Comparison of ENCODE assay signal across 1 cellular context in genomic region chr11:125925247-125925740, GRCh38.
TF ChIP-seq lines count a peak whose summit lies in the region.

No MANE protein-coding gene starts in this region.

TF ChIP-seq in HepG2, 621 proteins besides CTCF, POLR2A, EP300 and RAD21 (continued from another document and continues in another):
- TF ChIP-seq, protein P1, sequence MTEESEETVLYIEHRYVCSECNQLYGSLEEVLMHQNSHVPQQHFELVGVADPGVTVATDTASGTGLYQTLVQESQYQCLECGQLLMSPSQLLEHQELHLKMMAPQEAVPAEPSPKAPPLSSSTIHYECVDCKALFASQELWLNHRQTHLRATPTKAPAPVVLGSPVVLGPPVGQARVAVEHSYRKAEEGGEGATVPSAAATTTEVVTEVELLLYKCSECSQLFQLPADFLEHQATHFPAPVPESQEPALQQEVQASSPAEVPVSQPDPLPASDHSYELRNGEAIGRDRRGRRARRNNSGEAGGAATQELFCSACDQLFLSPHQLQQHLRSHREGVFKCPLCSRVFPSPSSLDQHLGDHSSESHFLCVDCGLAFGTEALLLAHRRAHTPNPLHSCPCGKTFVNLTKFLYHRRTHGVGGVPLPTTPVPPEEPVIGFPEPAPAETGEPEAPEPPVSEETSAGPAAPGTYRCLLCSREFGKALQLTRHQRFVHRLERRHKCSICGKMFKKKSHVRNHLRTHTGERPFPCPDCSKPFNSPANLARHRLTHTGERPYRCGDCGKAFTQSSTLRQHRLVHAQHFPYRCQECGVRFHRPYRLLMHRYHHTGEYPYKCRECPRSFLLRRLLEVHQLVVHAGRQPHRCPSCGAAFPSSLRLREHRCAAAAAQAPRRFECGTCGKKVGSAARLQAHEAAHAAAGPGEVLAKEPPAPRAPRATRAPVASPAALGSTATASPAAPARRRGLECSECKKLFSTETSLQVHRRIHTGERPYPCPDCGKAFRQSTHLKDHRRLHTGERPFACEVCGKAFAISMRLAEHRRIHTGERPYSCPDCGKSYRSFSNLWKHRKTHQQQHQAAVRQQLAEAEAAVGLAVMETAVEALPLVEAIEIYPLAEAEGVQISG (CRISPR knock-in tag; IDR thresholded peaks at IDR 0.05) = peak; percentile 36; the same call in 1 of the 2 replicates
- no peak for TF ChIP-seq PRDM15 (CRISPR knock-in tag; IDR thresholded peaks at IDR 0.05)
- TF ChIP-seq CHD4 (IDR thresholded peaks at IDR 0.05; ENCODE audit: borderline replicate concordance, low read length) = no peak
- peak; percentile 56; the same call in 1 of the 2 replicates for TF ChIP-seq GFI1 (CRISPR knock-in tag; IDR thresholded peaks at IDR 0.05; ENCODE audit: borderline replicate concordance)
- TF ChIP-seq CBFB (CRISPR knock-in tag; IDR thresholded peaks at IDR 0.05) = no peak
- TF ChIP-seq SIX4 (CRISPR knock-in tag; IDR thresholded peaks at IDR 0.05) = no peak
- TF ChIP-seq, protein P2, sequence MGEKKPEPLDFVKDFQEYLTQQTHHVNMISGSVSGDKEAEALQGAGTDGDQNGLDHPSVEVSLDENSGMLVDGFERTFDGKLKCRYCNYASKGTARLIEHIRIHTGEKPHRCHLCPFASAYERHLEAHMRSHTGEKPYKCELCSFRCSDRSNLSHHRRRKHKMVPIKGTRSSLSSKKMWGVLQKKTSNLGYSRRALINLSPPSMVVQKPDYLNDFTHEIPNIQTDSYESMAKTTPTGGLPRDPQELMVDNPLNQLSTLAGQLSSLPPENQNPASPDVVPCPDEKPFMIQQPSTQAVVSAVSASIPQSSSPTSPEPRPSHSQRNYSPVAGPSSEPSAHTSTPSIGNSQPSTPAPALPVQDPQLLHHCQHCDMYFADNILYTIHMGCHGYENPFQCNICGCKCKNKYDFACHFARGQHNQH (CRISPR knock-in tag; IDR thresholded peaks at IDR 0.05) = 0 out of 2 replicates have a peak, but pooled peaks have one; percentile 35
- TF ChIP-seq, protein P3, sequence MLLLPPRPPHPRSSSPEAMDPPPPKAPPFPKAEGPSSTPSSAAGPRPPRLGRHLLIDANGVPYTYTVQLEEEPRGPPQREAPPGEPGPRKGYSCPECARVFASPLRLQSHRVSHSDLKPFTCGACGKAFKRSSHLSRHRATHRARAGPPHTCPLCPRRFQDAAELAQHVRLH (CRISPR knock-in tag; IDR thresholded peaks at IDR 0.05; ENCODE audit: borderline replicate concordance, low read depth) = peak; percentile 44; the same call in 1 of the 2 replicates
- peak; percentile 82 for TF ChIP-seq SALL1 (CRISPR knock-in tag; IDR thresholded peaks at IDR 0.05)
- TF ChIP-seq MEIS2 (CRISPR knock-in tag; IDR thresholded peaks at IDR 0.05) = peak; percentile 72
- TF ChIP-seq ZNF121 (CRISPR knock-in tag; IDR thresholded peaks at IDR 0.05) = no peak
- TF ChIP-seq, protein P4, sequence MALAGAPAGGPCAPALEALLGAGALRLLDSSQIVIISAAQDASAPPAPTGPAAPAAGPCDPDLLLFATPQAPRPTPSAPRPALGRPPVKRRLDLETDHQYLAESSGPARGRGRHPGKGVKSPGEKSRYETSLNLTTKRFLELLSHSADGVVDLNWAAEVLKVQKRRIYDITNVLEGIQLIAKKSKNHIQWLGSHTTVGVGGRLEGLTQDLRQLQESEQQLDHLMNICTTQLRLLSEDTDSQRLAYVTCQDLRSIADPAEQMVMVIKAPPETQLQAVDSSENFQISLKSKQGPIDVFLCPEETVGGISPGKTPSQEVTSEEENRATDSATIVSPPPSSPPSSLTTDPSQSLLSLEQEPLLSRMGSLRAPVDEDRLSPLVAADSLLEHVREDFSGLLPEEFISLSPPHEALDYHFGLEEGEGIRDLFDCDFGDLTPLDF (CRISPR knock-in tag; IDR thresholded peaks at IDR 0.05) = no peak
- TF ChIP-seq JUND (CRISPR knock-in tag; IDR thresholded peaks at IDR 0.05) = 0 out of 2 replicates have a peak, but pooled peaks have one; percentile 37
- no peak for TF ChIP-seq FOXM1 (CRISPR knock-in tag; IDR thresholded peaks at IDR 0.05)
- no peak for TF ChIP-seq CHCHD3 (CRISPR knock-in tag; IDR thresholded peaks at IDR 0.05)
- TF ChIP-seq GABPA (IDR thresholded peaks at IDR 0.05; ENCODE audit: low read depth, low read length) = no peak
- TF ChIP-seq GABPA (CRISPR knock-in tag; IDR thresholded peaks at IDR 0.05; ENCODE audit: low read depth) = peak; percentile 15; the same call in 1 of the 2 replicates
- 0 out of 2 replicates have a peak, but pooled peaks have one; percentile 40 for TF ChIP-seq ZNF280D (CRISPR knock-in tag; IDR thresholded peaks at IDR 0.05)
- TF ChIP-seq MAFG (CRISPR knock-in tag; IDR thresholded peaks at IDR 0.05) = no peak
- no peak for TF ChIP-seq MAZ (IDR thresholded peaks at IDR 0.05; ENCODE audit: borderline replicate concordance, low read depth, low read length)
- 0 out of 2 replicates have a peak, but pooled peaks have one; percentile 52 for TF ChIP-seq MAZ (CRISPR knock-in tag; IDR thresholded peaks at IDR 0.05; ENCODE audit: low read depth)
- no peak for TF ChIP-seq TAF1 (CRISPR knock-in tag; IDR thresholded peaks at IDR 0.05)
- TF ChIP-seq ZNF367 (CRISPR knock-in tag; IDR thresholded peaks at IDR 0.05; ENCODE audit: borderline replicate concordance) = no peak
- TF ChIP-seq ZSCAN31 (CRISPR knock-in tag; IDR thresholded peaks at IDR 0.05; ENCODE audit: low read depth) = 0 out of 2 replicates have a peak, but pooled peaks have one; percentile 43
- TF ChIP-seq ZNF335 (CRISPR knock-in tag; IDR thresholded peaks at IDR 0.05) = 0 out of 2 replicates have a peak, but pooled peaks have one; percentile 49
- 0 out of 2 replicates have a peak, but pooled peaks have one; percentile 23 for TF ChIP-seq ZNF598 (CRISPR knock-in tag; IDR thresholded peaks at IDR 0.05; ENCODE audit: borderline replicate concordance)
- TF ChIP-seq RCOR2 (CRISPR knock-in tag; IDR thresholded peaks at IDR 0.05) = no peak
- no peak for TF ChIP-seq ZNF382 (CRISPR knock-in tag; IDR thresholded peaks at IDR 0.05; ENCODE audit: borderline replicate concordance)
- peak; percentile 28; the same call in 1 of the 2 replicates for TF ChIP-seq SMC3 (IDR thresholded peaks at IDR 0.05; ENCODE audit: low read length)
- peak; percentile 71; the same call in 1 of the 2 replicates for TF ChIP-seq SKIL (CRISPR knock-in tag; IDR thresholded peaks at IDR 0.05; ENCODE audit: borderline replicate concordance)
- TF ChIP-seq, protein P5, sequence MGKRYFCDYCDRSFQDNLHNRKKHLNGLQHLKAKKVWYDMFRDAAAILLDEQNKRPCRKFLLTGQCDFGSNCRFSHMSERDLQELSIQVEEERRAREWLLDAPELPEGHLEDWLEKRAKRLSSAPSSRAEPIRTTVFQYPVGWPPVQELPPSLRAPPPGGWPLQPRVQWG (CRISPR knock-in tag; IDR thresholded peaks at IDR 0.05; ENCODE audit: borderline replicate concordance, low read depth) = no peak
- TF ChIP-seq MTA1 (CRISPR knock-in tag; IDR thresholded peaks at IDR 0.05; ENCODE audit: borderline replicate concordance) = no peak
- TF ChIP-seq EEA1 (CRISPR knock-in tag; IDR thresholded peaks at IDR 0.05; ENCODE audit: borderline replicate concordance) = no peak
- no peak for TF ChIP-seq DNMT1 (CRISPR knock-in tag; IDR thresholded peaks at IDR 0.05)
- peak; percentile 66; the same call in 1 of the 2 replicates for TF ChIP-seq HOXA3 (CRISPR knock-in tag; IDR thresholded peaks at IDR 0.05)
- no peak for TF ChIP-seq TRAFD1 (CRISPR knock-in tag; IDR thresholded peaks at IDR 0.05; ENCODE audit: borderline replicate concordance)
- peak; percentile 58; the same call in 1 of the 2 replicates for TF ChIP-seq TFAP4 (IDR thresholded peaks at IDR 0.05; ENCODE audit: borderline replicate concordance, low read depth)
- TF ChIP-seq CEBPG (CRISPR knock-in tag; IDR thresholded peaks at IDR 0.05) = peak; percentile 56
- peak in 1 of 2 experiments; percentile 62; a peak in 1 of 4 replicates for TF ChIP-seq HMGXB4 (CRISPR knock-in tag; IDR thresholded peaks at IDR 0.05; ENCODE audit: borderline replicate concordance in 1 of 2, low read depth in 1 of 2)
- no peak; the same call in 1 of the 2 replicates for TF ChIP-seq ZNF501 (CRISPR knock-in tag; IDR thresholded peaks at IDR 0.05)
